21 cellular contexts compared by ENCODE assay signal in genomic region chr5:67431191-67431590, GRCh38.
"Had no signal": no experiment of that assay in that cellular context is flagged by ENCODE, and none has a peak within 500 bp of the region (broad histone marks: within the 10 kb centered on the region; RNA-seq: fewer than 3 reads in every experiment).

No MANE protein-coding gene starts in this region.

- H3K4me3 Mint-ChIP-seq: activated CD4-positive, alpha-beta memory T cell treated with anti-CD3 and anti-CD28 coated beads for 36 hours; activated naive CD8-positive, alpha-beta T cell; activated T-cell treated with anti-CD3 and anti-CD28 coated beads, Interleukin-2, amount 50 U/mL, for 4 hours; memory B cell; nephron had no signal

- DNase-seq: activated CD4-positive, alpha-beta memory T cell treated with anti-CD3 and anti-CD28 coated beads for 36 hours; activated gamma-delta T cell; activated T-cell treated with anti-CD3 and anti-CD28 coated beads, Interleukin-2, amount 50 U/mL, for 4 hours; aorta; caudate nucleus; colonic mucosa; effector CD4-positive, alpha-beta T cell; erythroblast; heart left ventricle; islet precursor cell; left lung; occipital lobe; sigmoid colon; stimulated activated CD4-positive, alpha-beta T cell treated with anti-CD3 and anti-CD28 coated beads, Interleukin-2, amount 100 ng/mL, for 24 hours; stimulated activated naive CD8-positive, alpha-beta T cell treated with anti-CD3 and anti-CD28 coated beads, Interleukin-15, Interleukin-2, amounts not matched to agents 100 U/mL and 50 U/mL, for 24 hours; T-helper 9 cell had no signal

- FAIRE-seq: frontal cortex had no signal

- H3K4me3 ChIP-seq: colonic mucosa, heart left ventricle, left lung, sigmoid colon, uterus had no signal

- H3K27ac ChIP-seq: colonic mucosa, heart left ventricle, left lung, sigmoid colon, uterus had no signal

- H3K9me3 Mint-ChIP-seq: activated CD4-positive, alpha-beta memory T cell treated with anti-CD3 and anti-CD28 coated beads for 36 hours; activated T-cell treated with anti-CD3 and anti-CD28 coated beads, Interleukin-2, amount 50 U/mL, for 4 hours had no signal

- H3K36me3 ChIP-seq: colonic mucosa, heart left ventricle, left lung, sigmoid colon, uterus had no signal

- H3K36me3 Mint-ChIP-seq: activated CD4-positive, alpha-beta memory T cell treated with anti-CD3 and anti-CD28 coated beads for 36 hours; activated naive CD8-positive, alpha-beta T cell; memory B cell had no signal

- H3K27me3 Mint-ChIP-seq: activated CD4-positive, alpha-beta memory T cell treated with anti-CD3 and anti-CD28 coated beads for 36 hours; activated naive CD8-positive, alpha-beta T cell had no signal

- H3K27ac Mint-ChIP-seq: activated CD4-positive, alpha-beta memory T cell treated with anti-CD3 and anti-CD28 coated beads for 36 hours; activated naive CD8-positive, alpha-beta T cell; memory B cell; nephron had no signal

- ATAC-seq: activated T-cell treated with anti-CD3 and anti-CD28 coated beads, Interleukin-2, amount 50 U/mL, for 4 hours; heart left ventricle; left lung; stimulated activated naive CD8-positive, alpha-beta T cell treated with anti-CD3 and anti-CD28 coated beads, Interleukin-15, Interleukin-2, amounts not matched to agents 100 U/mL and 50 U/mL, for 24 hours had no signal

- H3K4me1 ChIP-seq: colonic mucosa, heart left ventricle, left lung, uterus had no signal

- H3K9me3 ChIP-seq: colonic mucosa, left lung, sigmoid colon, uterus had no signal

- H3K27me3 ChIP-seq: colonic mucosa, heart left ventricle, left lung, sigmoid colon, uterus had no signal

- H3K4me1 Mint-ChIP-seq: memory B cell had no signal
